ENCODE assay signal across 1 cellular context in the genomic region with DNA sequence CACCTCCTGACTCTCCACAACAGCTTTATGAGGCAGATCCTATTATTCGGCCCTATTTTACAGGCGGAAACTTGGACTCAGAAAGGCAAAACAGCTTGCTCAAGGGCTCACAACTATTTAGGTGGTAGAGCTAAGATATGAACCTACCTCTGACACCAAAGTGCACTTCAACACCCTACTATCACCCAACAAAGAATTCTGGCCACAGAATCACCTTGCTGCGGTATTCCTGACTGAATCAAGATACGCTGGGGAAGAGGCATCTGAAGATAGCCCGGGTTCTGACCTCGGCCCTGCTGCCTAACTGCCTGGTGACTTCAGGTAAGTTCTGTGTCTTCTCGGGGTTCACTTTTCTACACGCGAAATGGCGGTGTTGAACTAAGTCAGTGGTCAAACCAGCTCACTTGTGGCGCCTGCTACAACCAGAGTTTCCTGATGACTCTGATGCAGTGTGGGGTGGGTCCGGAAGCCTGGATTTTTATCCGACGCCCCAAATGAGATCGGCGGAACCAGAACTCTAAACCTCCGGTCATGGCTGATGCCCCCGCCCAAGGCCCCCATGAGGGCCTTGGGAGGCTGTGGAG.
TF ChIP-seq lines count a peak whose summit lies in the region.

No MANE protein-coding gene starts in this region.

TF ChIP-seq in HepG2, 621 proteins besides CTCF, POLR2A, EP300 and RAD21 (continues in another document):
- TF ChIP-seq ZMYM2 (CRISPR knock-in tag; IDR thresholded peaks at IDR 0.05) (no peak), ZNF552 (CRISPR knock-in tag; IDR thresholded peaks at IDR 0.05; ENCODE audit: borderline replicate concordance) (no peak), ZNF773 (CRISPR knock-in tag; IDR thresholded peaks at IDR 0.05; ENCODE audit: borderline replicate concordance) (0 out of 2 replicates have a peak, but pooled peaks have one; percentile 18), PRPF4 (IDR thresholded peaks at IDR 0.05; ENCODE audit: low read depth, low read length, poor library complexity, severe bottlenecking) (no peak), ZSCAN20 (CRISPR knock-in tag; IDR thresholded peaks at IDR 0.05; ENCODE audit: borderline replicate concordance) (peak; percentile 57; the same call in 1 of the 2 replicates), FOXO1 (CRISPR knock-in tag; IDR thresholded peaks at IDR 0.05) (no peak), ZSCAN9 (CRISPR knock-in tag; IDR thresholded peaks at IDR 0.05; ENCODE audit: borderline replicate concordance) (no peak), SNAI1 (CRISPR knock-in tag; IDR thresholded peaks at IDR 0.05; ENCODE audit: borderline replicate concordance) (peak; percentile 48; the same call in 1 of the 2 replicates), ZBED4 (CRISPR knock-in tag; IDR thresholded peaks at IDR 0.05; ENCODE audit: borderline replicate concordance) (0 out of 2 replicates have a peak, but pooled peaks have one; percentile 28), ZNF569 (CRISPR knock-in tag; IDR thresholded peaks at IDR 0.05; ENCODE audit: borderline replicate concordance) (no peak), ZBTB7B (CRISPR knock-in tag; IDR thresholded peaks at IDR 0.05) (no peak), ZNF720 (CRISPR knock-in tag; IDR thresholded peaks at IDR 0.05) (no peak), CBX5 (CRISPR knock-in tag; IDR thresholded peaks at IDR 0.05; ENCODE audit: borderline replicate concordance) (0 out of 2 replicates have a peak, but pooled peaks have one; percentile 46), YY1 (IDR thresholded peaks at IDR 0.05; ENCODE audit: insufficient read depth, insufficient replicate concordance, low read depth, low read length) (peak; percentile 63), NCOA1 (CRISPR knock-in tag; IDR thresholded peaks at IDR 0.05) (no peak), KLF15 (CRISPR knock-in tag; IDR thresholded peaks at IDR 0.05; ENCODE audit: borderline replicate concordance) (no peak), ZFP36L1 (CRISPR knock-in tag; IDR thresholded peaks at IDR 0.05) (peak; percentile 48; the same call in 1 of the 2 replicates), MBNL3 (CRISPR knock-in tag; conservative IDR thresholded peaks at IDR 0.05) (no peak), ETV5 (CRISPR knock-in tag; IDR thresholded peaks at IDR 0.05; ENCODE audit: borderline replicate concordance) (peak; percentile 27; the same call in 1 of the 2 replicates), ZNF749 (CRISPR knock-in tag; IDR thresholded peaks at IDR 0.05; ENCODE audit: borderline replicate concordance) (0 out of 2 replicates have a peak, but pooled peaks have one; percentile 6), ZNF652 (CRISPR knock-in tag; IDR thresholded peaks at IDR 0.05; ENCODE audit: borderline replicate concordance, low read depth) (no peak), SIX1 (CRISPR knock-in tag; IDR thresholded peaks at IDR 0.05; ENCODE audit: borderline replicate concordance) (no peak), SOX6 (IDR thresholded peaks at IDR 0.05) (no peak), SOX6 (CRISPR knock-in tag; IDR thresholded peaks at IDR 0.05) (no peak), ETV6 (CRISPR knock-in tag; conservative IDR thresholded peaks at IDR 0.05) (peak; percentile 40; the same call in 1 of the 2 replicates), ZFP36L2 (CRISPR knock-in tag; IDR thresholded peaks at IDR 0.05) (no peak), HNF4G (IDR thresholded peaks at IDR 0.05; ENCODE audit: borderline replicate concordance, low read depth, low read length) (no peak; the same call in 1 of the 2 replicates), HNF4G (CRISPR knock-in tag; IDR thresholded peaks at IDR 0.05; ENCODE audit: borderline replicate concordance, low read depth) (no peak), ISX (CRISPR knock-in tag; conservative IDR thresholded peaks at IDR 0.05) (0 out of 2 replicates have a peak, but pooled peaks have one; percentile 10), ZSCAN30 (CRISPR knock-in tag; IDR thresholded peaks at IDR 0.05) (no peak), ZNF580 (CRISPR knock-in tag; IDR thresholded peaks at IDR 0.05; ENCODE audit: borderline replicate concordance, low read depth) (no peak), SMYD3 (CRISPR knock-in tag; IDR thresholded peaks at IDR 0.05) (no peak), HMG20A (CRISPR knock-in tag; IDR thresholded peaks at IDR 0.05; ENCODE audit: borderline replicate concordance) (no peak)
- TF ChIP-seq, protein P1, sequence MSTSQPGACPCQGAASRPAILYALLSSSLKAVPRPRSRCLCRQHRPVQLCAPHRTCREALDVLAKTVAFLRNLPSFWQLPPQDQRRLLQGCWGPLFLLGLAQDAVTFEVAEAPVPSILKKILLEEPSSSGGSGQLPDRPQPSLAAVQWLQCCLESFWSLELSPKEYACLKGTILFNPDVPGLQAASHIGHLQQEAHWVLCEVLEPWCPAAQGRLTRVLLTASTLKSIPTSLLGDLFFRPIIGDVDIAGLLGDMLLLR (CRISPR knock-in tag; IDR thresholded peaks at IDR 0.05): 0 out of 2 replicates have a peak, but pooled peaks have one; percentile 78
- TF ChIP-seq, protein P2, sequence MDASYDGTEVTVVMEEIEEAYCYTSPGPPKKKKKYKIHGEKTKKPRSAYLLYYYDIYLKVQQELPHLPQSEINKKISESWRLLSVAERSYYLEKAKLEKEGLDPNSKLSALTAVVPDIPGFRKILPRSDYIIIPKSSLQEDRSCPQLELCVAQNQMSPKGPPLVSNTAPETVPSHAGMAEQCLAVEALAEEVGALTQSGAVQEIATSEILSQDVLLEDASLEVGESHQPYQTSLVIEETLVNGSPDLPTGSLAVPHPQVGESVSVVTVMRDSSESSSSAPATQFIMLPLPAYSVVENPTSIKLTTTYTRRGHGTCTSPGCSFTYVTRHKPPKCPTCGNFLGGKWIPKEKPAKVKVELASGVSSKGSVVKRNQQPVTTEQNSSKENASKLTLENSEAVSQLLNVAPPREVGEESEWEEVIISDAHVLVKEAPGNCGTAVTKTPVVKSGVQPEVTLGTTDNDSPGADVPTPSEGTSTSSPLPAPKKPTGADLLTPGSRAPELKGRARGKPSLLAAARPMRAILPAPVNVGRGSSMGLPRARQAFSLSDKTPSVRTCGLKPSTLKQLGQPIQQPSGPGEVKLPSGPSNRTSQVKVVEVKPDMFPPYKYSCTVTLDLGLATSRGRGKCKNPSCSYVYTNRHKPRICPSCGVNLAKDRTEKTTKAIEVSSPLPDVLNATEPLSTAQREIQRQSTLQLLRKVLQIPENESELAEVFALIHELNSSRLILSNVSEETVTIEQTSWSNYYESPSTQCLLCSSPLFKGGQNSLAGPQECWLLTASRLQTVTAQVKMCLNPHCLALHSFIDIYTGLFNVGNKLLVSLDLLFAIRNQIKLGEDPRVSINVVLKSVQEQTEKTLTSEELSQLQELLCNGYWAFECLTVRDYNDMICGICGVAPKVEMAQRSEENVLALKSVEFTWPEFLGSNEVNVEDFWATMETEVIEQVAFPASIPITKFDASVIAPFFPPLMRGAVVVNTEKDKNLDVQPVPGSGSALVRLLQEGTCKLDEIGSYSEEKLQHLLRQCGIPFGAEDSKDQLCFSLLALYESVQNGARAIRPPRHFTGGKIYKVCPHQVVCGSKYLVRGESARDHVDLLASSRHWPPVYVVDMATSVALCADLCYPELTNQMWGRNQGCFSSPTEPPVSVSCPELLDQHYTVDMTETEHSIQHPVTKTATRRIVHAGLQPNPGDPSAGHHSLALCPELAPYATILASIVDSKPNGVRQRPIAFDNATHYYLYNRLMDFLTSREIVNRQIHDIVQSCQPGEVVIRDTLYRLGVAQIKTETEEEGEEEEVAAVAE (CRISPR knock-in tag; IDR thresholded peaks at IDR 0.05; ENCODE audit: borderline replicate concordance): no peak
- TF ChIP-seq, protein P3, sequence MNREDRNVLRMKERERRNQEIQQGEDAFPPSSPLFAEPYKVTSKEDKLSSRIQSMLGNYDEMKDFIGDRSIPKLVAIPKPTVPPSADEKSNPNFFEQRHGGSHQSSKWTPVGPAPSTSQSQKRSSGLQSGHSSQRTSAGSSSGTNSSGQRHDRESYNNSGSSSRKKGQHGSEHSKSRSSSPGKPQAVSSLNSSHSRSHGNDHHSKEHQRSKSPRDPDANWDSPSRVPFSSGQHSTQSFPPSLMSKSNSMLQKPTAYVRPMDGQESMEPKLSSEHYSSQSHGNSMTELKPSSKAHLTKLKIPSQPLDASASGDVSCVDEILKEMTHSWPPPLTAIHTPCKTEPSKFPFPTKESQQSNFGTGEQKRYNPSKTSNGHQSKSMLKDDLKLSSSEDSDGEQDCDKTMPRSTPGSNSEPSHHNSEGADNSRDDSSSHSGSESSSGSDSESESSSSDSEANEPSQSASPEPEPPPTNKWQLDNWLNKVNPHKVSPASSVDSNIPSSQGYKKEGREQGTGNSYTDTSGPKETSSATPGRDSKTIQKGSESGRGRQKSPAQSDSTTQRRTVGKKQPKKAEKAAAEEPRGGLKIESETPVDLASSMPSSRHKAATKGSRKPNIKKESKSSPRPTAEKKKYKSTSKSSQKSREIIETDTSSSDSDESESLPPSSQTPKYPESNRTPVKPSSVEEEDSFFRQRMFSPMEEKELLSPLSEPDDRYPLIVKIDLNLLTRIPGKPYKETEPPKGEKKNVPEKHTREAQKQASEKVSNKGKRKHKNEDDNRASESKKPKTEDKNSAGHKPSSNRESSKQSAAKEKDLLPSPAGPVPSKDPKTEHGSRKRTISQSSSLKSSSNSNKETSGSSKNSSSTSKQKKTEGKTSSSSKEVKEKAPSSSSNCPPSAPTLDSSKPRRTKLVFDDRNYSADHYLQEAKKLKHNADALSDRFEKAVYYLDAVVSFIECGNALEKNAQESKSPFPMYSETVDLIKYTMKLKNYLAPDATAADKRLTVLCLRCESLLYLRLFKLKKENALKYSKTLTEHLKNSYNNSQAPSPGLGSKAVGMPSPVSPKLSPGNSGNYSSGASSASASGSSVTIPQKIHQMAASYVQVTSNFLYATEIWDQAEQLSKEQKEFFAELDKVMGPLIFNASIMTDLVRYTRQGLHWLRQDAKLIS (CRISPR knock-in tag; IDR thresholded peaks at IDR 0.05): peak; percentile 76; the same call in 1 of the 2 replicates
- TF ChIP-seq, protein P4, sequence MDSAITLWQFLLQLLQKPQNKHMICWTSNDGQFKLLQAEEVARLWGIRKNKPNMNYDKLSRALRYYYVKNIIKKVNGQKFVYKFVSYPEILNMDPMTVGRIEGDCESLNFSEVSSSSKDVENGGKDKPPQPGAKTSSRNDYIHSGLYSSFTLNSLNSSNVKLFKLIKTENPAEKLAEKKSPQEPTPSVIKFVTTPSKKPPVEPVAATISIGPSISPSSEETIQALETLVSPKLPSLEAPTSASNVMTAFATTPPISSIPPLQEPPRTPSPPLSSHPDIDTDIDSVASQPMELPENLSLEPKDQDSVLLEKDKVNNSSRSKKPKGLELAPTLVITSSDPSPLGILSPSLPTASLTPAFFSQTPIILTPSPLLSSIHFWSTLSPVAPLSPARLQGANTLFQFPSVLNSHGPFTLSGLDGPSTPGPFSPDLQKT (CRISPR knock-in tag; IDR thresholded peaks at IDR 0.05; ENCODE audit: borderline replicate concordance): no peak
- TF ChIP-seq, protein P5, sequence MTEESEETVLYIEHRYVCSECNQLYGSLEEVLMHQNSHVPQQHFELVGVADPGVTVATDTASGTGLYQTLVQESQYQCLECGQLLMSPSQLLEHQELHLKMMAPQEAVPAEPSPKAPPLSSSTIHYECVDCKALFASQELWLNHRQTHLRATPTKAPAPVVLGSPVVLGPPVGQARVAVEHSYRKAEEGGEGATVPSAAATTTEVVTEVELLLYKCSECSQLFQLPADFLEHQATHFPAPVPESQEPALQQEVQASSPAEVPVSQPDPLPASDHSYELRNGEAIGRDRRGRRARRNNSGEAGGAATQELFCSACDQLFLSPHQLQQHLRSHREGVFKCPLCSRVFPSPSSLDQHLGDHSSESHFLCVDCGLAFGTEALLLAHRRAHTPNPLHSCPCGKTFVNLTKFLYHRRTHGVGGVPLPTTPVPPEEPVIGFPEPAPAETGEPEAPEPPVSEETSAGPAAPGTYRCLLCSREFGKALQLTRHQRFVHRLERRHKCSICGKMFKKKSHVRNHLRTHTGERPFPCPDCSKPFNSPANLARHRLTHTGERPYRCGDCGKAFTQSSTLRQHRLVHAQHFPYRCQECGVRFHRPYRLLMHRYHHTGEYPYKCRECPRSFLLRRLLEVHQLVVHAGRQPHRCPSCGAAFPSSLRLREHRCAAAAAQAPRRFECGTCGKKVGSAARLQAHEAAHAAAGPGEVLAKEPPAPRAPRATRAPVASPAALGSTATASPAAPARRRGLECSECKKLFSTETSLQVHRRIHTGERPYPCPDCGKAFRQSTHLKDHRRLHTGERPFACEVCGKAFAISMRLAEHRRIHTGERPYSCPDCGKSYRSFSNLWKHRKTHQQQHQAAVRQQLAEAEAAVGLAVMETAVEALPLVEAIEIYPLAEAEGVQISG (CRISPR knock-in tag; IDR thresholded peaks at IDR 0.05): no peak
- TF ChIP-seq, protein P6, sequence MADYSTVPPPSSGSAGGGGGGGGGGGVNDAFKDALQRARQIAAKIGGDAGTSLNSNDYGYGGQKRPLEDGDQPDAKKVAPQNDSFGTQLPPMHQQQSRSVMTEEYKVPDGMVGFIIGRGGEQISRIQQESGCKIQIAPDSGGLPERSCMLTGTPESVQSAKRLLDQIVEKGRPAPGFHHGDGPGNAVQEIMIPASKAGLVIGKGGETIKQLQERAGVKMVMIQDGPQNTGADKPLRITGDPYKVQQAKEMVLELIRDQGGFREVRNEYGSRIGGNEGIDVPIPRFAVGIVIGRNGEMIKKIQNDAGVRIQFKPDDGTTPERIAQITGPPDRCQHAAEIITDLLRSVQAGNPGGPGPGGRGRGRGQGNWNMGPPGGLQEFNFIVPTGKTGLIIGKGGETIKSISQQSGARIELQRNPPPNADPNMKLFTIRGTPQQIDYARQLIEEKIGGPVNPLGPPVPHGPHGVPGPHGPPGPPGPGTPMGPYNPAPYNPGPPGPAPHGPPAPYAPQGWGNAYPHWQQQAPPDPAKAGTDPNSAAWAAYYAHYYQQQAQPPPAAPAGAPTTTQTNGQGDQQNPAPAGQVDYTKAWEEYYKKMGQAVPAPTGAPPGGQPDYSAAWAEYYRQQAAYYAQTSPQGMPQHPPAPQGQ (CRISPR knock-in tag; IDR thresholded peaks at IDR 0.05; ENCODE audit: borderline replicate concordance): no peak
